8 cellular contexts compared by ENCODE assay signal in the genomic region with DNA sequence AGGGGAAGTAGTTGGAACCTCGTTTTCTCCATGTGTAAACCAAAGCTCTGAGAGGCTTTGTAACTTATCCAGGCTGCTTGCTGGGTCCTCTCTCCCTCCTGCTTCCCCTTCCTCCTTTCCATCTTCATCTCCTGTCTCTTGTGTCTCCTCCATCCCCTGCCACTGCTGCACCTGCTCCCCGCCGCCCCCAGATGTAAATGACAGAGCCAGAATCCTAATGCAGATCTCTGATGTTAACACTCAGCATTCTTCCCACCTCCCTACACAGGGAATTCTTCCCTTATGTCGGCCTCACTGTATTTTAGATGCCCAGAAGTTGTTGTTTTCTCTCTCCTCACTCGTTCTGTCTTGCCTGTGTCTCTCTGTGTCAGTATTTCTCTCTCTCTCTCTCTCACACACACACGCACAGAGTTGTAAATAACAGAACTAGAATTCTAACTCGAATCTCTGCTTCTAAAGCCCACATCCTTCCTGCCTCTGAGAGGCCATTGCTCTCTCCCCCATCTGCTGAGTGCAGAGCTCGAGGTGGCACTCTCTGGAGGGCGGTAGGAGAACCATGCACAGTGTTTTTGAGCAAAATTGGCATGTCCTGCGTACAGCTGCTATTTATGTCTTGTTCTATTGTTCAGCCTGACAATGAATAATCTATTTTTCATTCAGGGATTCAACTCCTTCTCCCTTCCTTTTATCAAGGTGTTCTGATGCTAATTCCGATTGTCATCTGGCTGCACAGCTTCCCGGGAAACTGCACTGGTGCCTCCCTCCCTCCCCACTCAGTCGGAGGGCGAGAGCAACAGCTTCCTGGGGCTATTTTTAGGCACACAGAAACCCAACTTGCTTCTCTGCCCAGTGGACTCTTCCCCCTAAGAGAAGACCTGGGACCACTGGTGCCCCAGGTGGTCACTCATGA.
A peak's percentile ranks its signal among the peaks of the same experiment; 100 is the strongest.
DNase-seq lines count a peak whose midpoint lies in the region; ATAC-seq and TF ChIP-seq lines count a peak whose summit lies in the region.
"Had no signal": no experiment of that assay in that cellular context is flagged by ENCODE, and none has a peak within 500 bp of the region (broad histone marks: within the 10 kb centered on the region; RNA-seq: fewer than 3 reads in every experiment).

No MANE protein-coding gene starts in this region.

- H3K27ac ChIP-seq in neural progenitor cell (no peak overlapping the region), mammary epithelial cell (ENCODE audit: insufficient read depth, low read depth, low read length) (no peak overlapping the region)

- BruUV-seq in mammary epithelial cell (replicated peaks; lab: Mats Ljungman, UMichigan) = no TSS peak

- H3K36me3 ChIP-seq in neural progenitor cell (no peaks in the 10 kb centered on the region), mammary epithelial cell (ENCODE audit: insufficient read depth, low read length) (no peaks in the 10 kb centered on the region)

- CTCF ChIA-PET in mammary epithelial cell (lab: Charles Lee; ENCODE audit: low non-redundant PET) = no interaction called here

- H3K9me3 ChIP-seq in neural progenitor cell (ENCODE audit: low read depth) = no peaks in the 10 kb centered on the region
- H3K9me3 ChIP-seq in mammary epithelial cell (replicated peaks; ENCODE audit: insufficient read depth, low read length) = no peaks in the 10 kb centered on the region

- peak overlapping the region; percentile 51 for H3K27ac Mint-ChIP-seq in activated T-helper 2 cell treated with anti-CD3 and anti-CD28 coated beads, Interferon-gamma antibody, Interleukin-2, Interleukin-4, amounts not matched to agents 10 μg/mL and 5 μg/mL and 100 μg/mL, durations not matched to agents 14 hours and 24 hours and 36 hours
- H3K27ac Mint-ChIP-seq in neural progenitor cell (peak overlapping the region; percentile 70), mesothelial cell of epicardium (no peak overlapping the region)

- H3K4me3 ChIP-seq in neural progenitor cell (no peak overlapping the region), foreskin fibroblast (ENCODE audit: low read depth in 1 of 2, low read length in 2 of 2) (no peak overlapping the region), mammary epithelial cell (replicated peaks in 1 of 3; ENCODE audit: insufficient read depth in 1 of 3, low read depth in 2 of 3, low read length in 3 of 3) (no peak overlapping the region)
- H3K4me3 ChIP-seq: lung had no signal

- H3K27me3 ChIP-seq in neural progenitor cell = no peaks in the 10 kb centered on the region
- peaks cover 3% of the 10 kb centered on the region for H3K27me3 ChIP-seq in mammary epithelial cell (ENCODE audit: insufficient read depth, low read length)

- no peaks in the 10 kb centered on the region for H3K9me3 Mint-ChIP-seq in activated T-helper 2 cell treated with anti-CD3 and anti-CD28 coated beads, Interferon-gamma antibody, Interleukin-2, Interleukin-4, amounts not matched to agents 10 μg/mL and 5 μg/mL and 100 μg/mL, durations not matched to agents 14 hours and 24 hours and 36 hours
- H3K9me3 Mint-ChIP-seq in neural progenitor cell (no peaks in the 10 kb centered on the region), mesothelial cell of epicardium (no peaks in the 10 kb centered on the region)

- TF ChIP-seq CTCF in neural progenitor cell (IDR thresholded peaks at IDR 0.05) (no peak), foreskin fibroblast (IDR thresholded peaks at IDR 0.05; ENCODE audit: low read depth, low read length) (no peak), mammary epithelial cell (conservative IDR thresholded peaks at IDR 0.05 in 1 of 2, IDR thresholded peaks at IDR 0.05 in 1 of 2; ENCODE audit: extremely low read depth in 1 of 2, insufficient read depth in 1 of 2, low read depth in 1 of 2, low read length in 2 of 2) (no peak), mesothelial cell of epicardium (IDR thresholded peaks at IDR 0.05; ENCODE audit: unreplicated experiment) (no peak)

- H3K27me3 Mint-ChIP-seq in activated T-helper 2 cell treated with anti-CD3 and anti-CD28 coated beads, Interferon-gamma antibody, Interleukin-2, Interleukin-4, amounts not matched to agents 10 μg/mL and 5 μg/mL and 100 μg/mL, durations not matched to agents 14 hours and 24 hours and 36 hours (ENCODE audit: low read depth) = peaks cover 22% of the 10 kb centered on the region
- H3K27me3 Mint-ChIP-seq in neural progenitor cell (ENCODE audit: insufficient read depth, low read depth) = peaks cover 3% of the 10 kb centered on the region
- peaks cover 3% of the 10 kb centered on the region for H3K27me3 Mint-ChIP-seq in mesothelial cell of epicardium (ENCODE audit: low read depth)

- WGBS in mammary epithelial cell (ENCODE audit: low coverage, missing lambda C conversion rate) = 85% methylated on average over 14 of the region's 14 CpGs

- no peaks in the 10 kb centered on the region for H3K36me3 Mint-ChIP-seq in activated T-helper 2 cell treated with anti-CD3 and anti-CD28 coated beads, Interferon-gamma antibody, Interleukin-2, Interleukin-4, amounts not matched to agents 10 μg/mL and 5 μg/mL and 100 μg/mL, durations not matched to agents 14 hours and 24 hours and 36 hours (ENCODE audit: low read depth)
- H3K36me3 Mint-ChIP-seq in neural progenitor cell (no peaks in the 10 kb centered on the region), mesothelial cell of epicardium (no peaks in the 10 kb centered on the region)

- H3K9ac ChIP-seq in neural progenitor cell (no peak overlapping the region), mammary epithelial cell (ENCODE audit: insufficient read depth, low read length) (no peak overlapping the region)

- peaks cover 19% of the 10 kb centered on the region for H3K4me1 Mint-ChIP-seq in activated T-helper 2 cell treated with anti-CD3 and anti-CD28 coated beads, Interferon-gamma antibody, Interleukin-2, Interleukin-4, amounts not matched to agents 10 μg/mL and 5 μg/mL and 100 μg/mL, durations not matched to agents 14 hours and 24 hours and 36 hours (ENCODE audit: low read depth)
- peaks cover 54% of the 10 kb centered on the region for H3K4me1 Mint-ChIP-seq in neural progenitor cell
- peaks cover 12% of the 10 kb centered on the region for H3K4me1 Mint-ChIP-seq in mesothelial cell of epicardium

- dilution Hi-C loops in mammary epithelial cell (cut with HindIII; ENCODE audit: low sequenced_read_pairs) = no loop called here

- H3K79me2 ChIP-seq in neural progenitor cell (ENCODE audit: low read depth) = no peaks in the 10 kb centered on the region
- no peaks in the 10 kb centered on the region for H3K79me2 ChIP-seq in mammary epithelial cell (ENCODE audit: insufficient read depth, low read length)

- H3K4me2 ChIP-seq in neural progenitor cell (no peak overlapping the region), mammary epithelial cell (ENCODE audit: insufficient read depth, low read depth, low read length) (no peak overlapping the region)

- H2AFZ ChIP-seq in neural progenitor cell (replicated peaks) (peak overlapping the region; percentile 48), mammary epithelial cell (ENCODE audit: low read depth, low read length) (no peak overlapping the region)

- H4K20me1 ChIP-seq in neural progenitor cell (ENCODE audit: low read depth) (no peaks in the 10 kb centered on the region), mammary epithelial cell (ENCODE audit: insufficient read depth, low read length) (no peaks in the 10 kb centered on the region)

- H3F3A ChIP-seq in neural progenitor cell (ENCODE audit: low read depth) = no peaks in the 10 kb centered on the region

- DNase-seq in activated T-helper 2 cell treated with anti-CD3 and anti-CD28 coated beads, Interferon-gamma antibody, Interleukin-2, Interleukin-4, amounts not matched to agents 10 μg/mL and 5 μg/mL and 100 μg/mL, durations not matched to agents 14 hours and 24 hours and 36 hours (ENCODE audit: low spot score) = no peak
- DNase-seq in neural progenitor cell (ENCODE audit: low spot score) = no peak
- no peak for DNase-seq in foreskin fibroblast
- no peak for DNase-seq in mammary epithelial cell
- no peak for DNase-seq in mesothelial cell of epicardium (ENCODE audit: low spot score in 2 of 2, unreplicated experiment in 2 of 2)

- peak overlapping the region; percentile 1 for H3K4me3 Mint-ChIP-seq in activated T-helper 2 cell treated with anti-CD3 and anti-CD28 coated beads, Interferon-gamma antibody, Interleukin-2, Interleukin-4, amounts not matched to agents 10 μg/mL and 5 μg/mL and 100 μg/mL, durations not matched to agents 14 hours and 24 hours and 36 hours (ENCODE audit: low read depth)
- H3K4me3 Mint-ChIP-seq in neural progenitor cell (no peak overlapping the region), mesothelial cell of epicardium (no peak overlapping the region)

- in situ Hi-C loops in mammary epithelial cell (cut with MboI; ENCODE audit: low sequenced_read_pairs in 2 of 2) = no loop called here

- H3K4me1 ChIP-seq in neural progenitor cell (peaks cover 16% of the 10 kb centered on the region), mammary epithelial cell (ENCODE audit: insufficient read depth, low read length) (peaks cover 16% of the 10 kb centered on the region)

- ATAC-seq in GM19351 (IDR thresholded peaks at IDR 0.05; ENCODE audit: unreplicated experiment) = peak; percentile 69
- ATAC-seq in HG03135 (IDR thresholded peaks at IDR 0.05; ENCODE audit: unreplicated experiment) = peak; percentile 81

- intact Hi-C loops in activated T-helper 2 cell treated with anti-CD3 and anti-CD28 coated beads, Interferon-gamma antibody, Interleukin-2, Interleukin-4, amounts not matched to agents 10 μg/mL and 5 μg/mL and 100 μg/mL, durations not matched to agents 14 hours and 24 hours and 36 hours (cut with micrococcal nuclease) = loop anchor here (10.0 kb wide), 1 partner anchor 156 kb away; no protein-coding TSS in a partner anchor
- intact Hi-C loops in mammary epithelial cell (cut with micrococcal nuclease) = no loop called here
